ENCODE assay signal across 12 cellular contexts in the genomic region with DNA sequence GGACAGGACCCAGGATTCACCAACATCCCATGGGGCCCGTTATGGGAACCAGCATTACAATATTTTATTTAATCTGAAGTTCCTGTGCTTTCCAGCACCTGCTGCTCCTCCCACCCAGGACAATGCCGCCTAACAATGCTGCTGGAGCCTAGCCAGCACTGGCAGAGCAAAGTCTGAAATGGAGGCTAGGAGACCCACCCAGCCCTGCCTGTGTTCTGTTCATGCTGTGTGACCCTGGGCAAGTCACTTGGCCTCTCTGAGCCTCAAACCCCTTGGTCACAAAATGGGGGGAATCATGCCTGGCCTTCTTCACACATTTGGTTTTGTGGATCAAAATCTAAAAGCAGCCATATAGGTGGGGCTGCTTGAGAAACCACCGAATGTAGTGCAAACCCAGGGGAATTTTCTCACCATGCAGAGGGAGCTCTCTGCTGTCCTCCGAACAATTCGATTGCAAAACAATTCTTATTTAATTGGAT. TPM values are rescaled to one million over a fixed set of nuclear protein-coding genes. Genes with fewer than 3 reads are reported as not detected.
DNase-seq lines count a peak whose midpoint lies in the region; ATAC-seq and TF ChIP-seq lines count a peak whose summit lies in the region.
"Had no signal": no experiment of that assay in that cellular context is flagged by ENCODE, and none has a peak within 500 bp of the region (broad histone marks: within the 10 kb centered on the region; RNA-seq: fewer than 3 reads in every experiment).

No MANE protein-coding gene starts in this region.

- TF ChIP-seq CTCF in testis (IDR thresholded peaks at IDR 0.05), result no peak
- TF ChIP-seq CTCF in lower lobe of right lung (IDR thresholded peaks at IDR 0.05), result no peak

- H3K27ac ChIP-seq in testis (no peak overlapping the region), lower lobe of right lung (no peak overlapping the region)
- H3K27ac ChIP-seq: foreskin keratinocyte had no signal

- no peaks in the 10 kb centered on the region for H3K36me3 ChIP-seq in testis (ENCODE audit: low read depth, missing control alignments)
- no peaks in the 10 kb centered on the region for H3K36me3 ChIP-seq in lower lobe of right lung

- H3K4me1 ChIP-seq in testis, result no peaks in the 10 kb centered on the region
- no peaks in the 10 kb centered on the region for H3K4me1 ChIP-seq in lower lobe of right lung
- H3K4me1 ChIP-seq: foreskin keratinocyte had no signal

- intact Hi-C loops in testis (cut with DNase I; ENCODE audit: low total_unique reads) (no loop called here), lower lobe of right lung (cut with DNase I) (no loop called here)

- no peak for TF ChIP-seq POLR2A in testis (IDR thresholded peaks at IDR 0.05)

- no peak for ATAC-seq in lower lobe of right lung
- ATAC-seq: foreskin keratinocyte had no signal

- H3K4me3 ChIP-seq in testis (no peak overlapping the region), lower lobe of right lung (no peak overlapping the region)

- DNase-seq in activated CD8-positive, alpha-beta memory T cell treated with anti-CD3 and anti-CD28 coated beads for 24 hours, result peak; percentile 55
- no peak for DNase-seq in activated CD8-positive, alpha-beta memory T cell treated with anti-CD3 and anti-CD28 coated beads, Interleukin-2, amount 50 U/mL, for 4 hours
- DNase-seq in NCI-H146 treated with DMSO at 0.1 percent for 48 hours (lab: John Stamatoyannopoulos, UW; ENCODE audit: unreplicated experiment), result peak; percentile 25
- peak; percentile 39 for DNase-seq in ecto neural progenitor cell (ENCODE audit: low spot score)
- DNase-seq in testis, result peak; percentile 14
- no peak for DNase-seq in pons (ENCODE audit: low spot score)
- DNase-seq in activated gamma-delta T cell (lab: John Stamatoyannopoulos, UW), result no peak
- DNase-seq in lower lobe of right lung, result no peak
- DNase-seq: DMS 273 treated with DMSO at 0.1 percent for 48 hours; foreskin keratinocyte; NCI-H1694; stimulated activated naive CD8-positive, alpha-beta T cell treated with anti-CD3 and anti-CD28 coated beads, Interleukin-15, Interleukin-2, amounts not matched to agents 100 U/mL and 50 U/mL, for 24 hours had no signal

- H3K27me3 ChIP-seq in testis (no peaks in the 10 kb centered on the region), lower lobe of right lung (ENCODE audit: low read depth) (peaks cover 4% of the 10 kb centered on the region)

- 41 to 58% methylated on average over 5 of the region's 5 CpGs for WGBS in testis, 2 donors

- no peaks in the 10 kb centered on the region for H3K9me3 ChIP-seq in testis
- H3K9me3 ChIP-seq in lower lobe of right lung, result no peaks in the 10 kb centered on the region

RNA-seq across cellular contexts. Expression of a gene that starts 38.5 kb away (rescaled TPM):
- total RNA-seq in testis (100 to 1,000 TPM; 208 to 321 TPM), lower lobe of right lung (30.1 TPM)
- 309 TPM for polyA plus RNA-seq in testis (ENCODE audit: insufficient read depth, low read depth, low replicate concordance)

Comparison
In these comparisons a context has a peak if more than half of its experiments do, and no peak if none do; other contexts are left out.
1. DNase-seq: peak in activated CD8-positive, alpha-beta memory T cell treated with anti-CD3 and anti-CD28 coated beads for 24 hours (single experiment), NCI-H146 treated with DMSO at 0.1 percent for 48 hours (single experiment), ecto neural progenitor cell (single experiment) and testis (single experiment); none in activated CD8-positive, alpha-beta memory T cell treated with anti-CD3 and anti-CD28 coated beads, Interleukin-2, amount 50 U/mL, for 4 hours (single experiment), pons (single experiment), activated gamma-delta T cell (single experiment) and lower lobe of right lung (single experiment).